ENCODE assay signal across 8 cellular contexts in the genomic region with DNA sequence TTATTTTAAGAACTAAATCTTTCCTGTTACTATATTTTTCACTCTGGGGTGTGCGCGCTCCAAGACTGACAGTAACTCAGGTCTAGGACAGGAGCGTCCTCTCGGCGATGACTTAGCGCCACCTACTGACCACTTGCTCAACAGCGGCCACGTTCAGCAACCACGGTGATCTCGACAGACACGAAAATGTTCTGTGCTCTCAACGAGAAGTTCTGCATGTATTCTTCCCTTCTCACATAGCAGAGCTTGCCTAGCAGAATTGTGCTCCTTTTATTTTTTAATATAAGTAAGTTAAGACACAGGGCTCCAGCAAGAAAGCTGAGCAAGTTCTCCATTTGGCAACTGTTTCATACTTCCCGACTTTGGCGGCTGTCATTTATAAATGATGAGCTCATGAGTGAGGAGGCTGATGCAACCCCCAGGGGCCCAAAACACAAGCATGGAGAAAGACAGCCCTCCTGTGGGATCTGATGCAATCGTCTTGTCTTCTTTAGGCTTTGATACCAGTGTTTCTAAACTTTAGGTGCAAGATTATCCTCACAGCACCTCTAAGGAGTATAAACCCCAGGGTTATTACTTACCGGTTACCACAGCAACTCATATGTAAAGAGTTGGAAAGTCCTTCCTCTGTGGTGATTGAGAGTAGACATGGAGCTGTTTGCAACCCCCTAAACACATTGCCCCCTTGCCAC.
DNase-seq lines count a peak whose midpoint lies in the region; ATAC-seq and TF ChIP-seq lines count a peak whose summit lies in the region.

No MANE protein-coding gene starts in this region.

- peak; percentile 48 for DNase-seq in NK-92 treated with Interleukin-12 subunit alpha and Interleukin-12 subunit beta, amount 100 ng/mL, for 24 hours (lab: John Stamatoyannopoulos, UW)
- DNase-seq in NK-92 (lab: John Stamatoyannopoulos, UW; ENCODE audit: unreplicated experiment) (no peak), NCI-H1436 treated with DMSO at 0.1 percent for 48 hours (lab: John Stamatoyannopoulos, UW) (peak; percentile 62), T-helper 1 cell (peak; percentile 53 to 77 (median 70)), amniotic stem cell (lab: John Stamatoyannopoulos, UW) (peak; percentile 76), right atrium auricular region (ENCODE audit: low spot score) (peak; percentile 87), sigmoid colon (peak; percentile 93)

- no peak for TF ChIP-seq EP300 in sigmoid colon (IDR thresholded peaks at IDR 0.05)

- intact Hi-C loops in sigmoid colon (cut with DNase I): loop anchor here (2.0 to 10.0 kb wide), 5 partner anchors 713 to 1641 kb away; partner anchors contain the start of gene DUSP10

- H3K27ac ChIP-seq in right atrium auricular region: peak overlapping the region; percentile 2 to 29
- peak overlapping the region; percentile 31 to 64 (median 42) for H3K27ac ChIP-seq in sigmoid colon

- no peaks in the 10 kb centered on the region for H3K27me3 ChIP-seq in right atrium auricular region
- no peaks in the 10 kb centered on the region for H3K27me3 ChIP-seq in sigmoid colon

- H3K4me3 ChIP-seq in right atrium auricular region: peak overlapping the region in 1 of 2 donors; percentile 15
- peak overlapping the region in 2 of 4 donors; percentile 15 to 22 for H3K4me3 ChIP-seq in sigmoid colon

- TF ChIP-seq CTCF in right atrium auricular region (IDR thresholded peaks at IDR 0.05) (peak; percentile 86 to 95), sigmoid colon (IDR thresholded peaks at IDR 0.05) (peak; percentile 79 to 90 (median 87))

- no peak for TF ChIP-seq POLR2A in sigmoid colon (IDR thresholded peaks at IDR 0.05)

- H3K36me3 ChIP-seq in right atrium auricular region: no peaks in the 10 kb centered on the region
- H3K36me3 ChIP-seq in sigmoid colon: no peaks in the 10 kb centered on the region

- H3K4me1 ChIP-seq in right atrium auricular region: peaks cover 0 to 12% of the 10 kb centered on the region in 2 donors
- H3K4me1 ChIP-seq in sigmoid colon: peaks cover 0 to 14% (median 11%) of the 10 kb centered on the region in 4 donors

- H3K9me3 ChIP-seq in right atrium auricular region (peaks cover 0 to 14% of the 10 kb centered on the region in 2 donors), sigmoid colon (peaks cover 0 to 7% (median 3%) of the 10 kb centered on the region in 4 donors)

- 6 to 7% methylated on average over 16 of the region's 16 CpGs for WGBS in sigmoid colon, 2 donors

- peak; percentile 98 for ATAC-seq in HG02852 (IDR thresholded peaks at IDR 0.05; ENCODE audit: unreplicated experiment)
